In genomic region chr17:78185981-78186688, GRCh38 we compare ENCODE assay signal across 6 cellular contexts. TPM values are rescaled to one million over a fixed set of nuclear protein-coding genes. Genes with fewer than 3 reads are reported as not detected.
A peak's percentile ranks its signal among the peaks of the same experiment; 100 is the strongest.
DNase-seq lines count a peak whose midpoint lies in the region; ATAC-seq and TF ChIP-seq lines count a peak whose summit lies in the region.

No MANE protein-coding gene starts in this region.

- H3K4me1 ChIP-seq in BLaER1 (peaks cover 88% of the 10 kb centered on the region), MM.1S (ENCODE audit: low read length) (peaks cover 13% of the 10 kb centered on the region), colonic mucosa (peaks cover 4% of the 10 kb centered on the region), gastrocnemius medialis (peaks cover 15 to 17% of the 10 kb centered on the region in 2 donors)

- ATAC-seq in gastrocnemius medialis (no peak), HG03139 (IDR thresholded peaks at IDR 0.05; ENCODE audit: unreplicated experiment) (no peak)

- TF ChIP-seq CTCF in MM.1S (IDR thresholded peaks at IDR 0.05; ENCODE audit: low read length) (no peak), colonic mucosa (IDR thresholded peaks at IDR 0.05) (no peak), gastrocnemius medialis (IDR thresholded peaks at IDR 0.05 in 4 of 5, conservative IDR thresholded peaks at IDR 0.05 in 1 of 5) (no peak)

- H3K4me2 ChIP-seq in BLaER1 (peak overlapping the region; percentile 86), MM.1S (ENCODE audit: low read depth, low read length) (peak overlapping the region; percentile 78)

- H3F3A ChIP-seq in MM.1S (ENCODE audit: insufficient read depth, low read length) = no peaks in the 10 kb centered on the region

- no peaks in the 10 kb centered on the region for H3K9me3 ChIP-seq in BLaER1
- no peaks in the 10 kb centered on the region for H3K9me3 ChIP-seq in MM.1S (replicated peaks; ENCODE audit: insufficient read depth, low read length)
- H3K9me3 ChIP-seq in colonic mucosa = no peaks in the 10 kb centered on the region
- H3K9me3 ChIP-seq in gastrocnemius medialis = no peaks in the 10 kb centered on the region

- peak overlapping the region; percentile 84; the same call in 1 of the 2 replicates for H3K9ac ChIP-seq in BLaER1
- H3K9ac ChIP-seq in MM.1S (ENCODE audit: low read length) = peak overlapping the region; percentile 47; the same call in 1 of the 2 replicates
- H3K9ac ChIP-seq in colonic mucosa (ENCODE audit: low read depth in 2 of 2, low read length in 2 of 2) = peak overlapping the region; percentile 73 to 77

- no peaks in the 10 kb centered on the region for H3K27me3 ChIP-seq in BLaER1
- no peaks in the 10 kb centered on the region for H3K27me3 ChIP-seq in MM.1S (replicated peaks; ENCODE audit: insufficient read depth, low read length)
- H3K27me3 ChIP-seq in colonic mucosa = no peaks in the 10 kb centered on the region
- no peaks in the 10 kb centered on the region for H3K27me3 ChIP-seq in gastrocnemius medialis

- in situ Hi-C loops in gastrocnemius medialis (cut with MboI; ENCODE audit: low sequenced_read_pairs in 4 of 4) = loop anchor here in 1 of 4 donors (10.0 kb wide), 1 partner anchor 71 kb away; no protein-coding TSS in a partner anchor

- H3K36me3 ChIP-seq in BLaER1 (peaks cover 66% of the 10 kb centered on the region), MM.1S (replicated peaks; ENCODE audit: insufficient read depth, low read length) (no peaks in the 10 kb centered on the region), colonic mucosa (no peaks in the 10 kb centered on the region), gastrocnemius medialis (no peaks in the 10 kb centered on the region)

- H4K20me1 ChIP-seq in BLaER1 = 0 out of 2 replicates have a peak, but pooled peaks cover 7% of the 10 kb centered on the region
- H4K20me1 ChIP-seq in MM.1S (ENCODE audit: insufficient read depth, low read length) = no peaks in the 10 kb centered on the region

- H3K27ac ChIP-seq in BLaER1 = no peak overlapping the region
- H3K27ac ChIP-seq in MM.1S (ENCODE audit: low read length) = no peak overlapping the region
- peak overlapping the region; percentile 63 for H3K27ac ChIP-seq in colonic mucosa
- peak overlapping the region in 1 of 4 donors; percentile 55 for H3K27ac ChIP-seq in gastrocnemius medialis

- no peaks in the 10 kb centered on the region for H3K9me2 ChIP-seq in MM.1S (replicated peaks; ENCODE audit: insufficient read depth, low read length)

- H3K79me2 ChIP-seq in MM.1S (ENCODE audit: low read length) = peaks cover 66% of the 10 kb centered on the region

- intact Hi-C loops in colonic mucosa (cut with DNase I) = no loop called here
- intact Hi-C loops in gastrocnemius medialis (cut with DNase I; ENCODE audit: low total_unique reads) = no loop called here

- peak overlapping the region; percentile 74 for H3K4me3 ChIP-seq in BLaER1
- peak overlapping the region; percentile 86 for H3K4me3 ChIP-seq in MM.1S (ENCODE audit: low read length)
- no peak overlapping the region for H3K4me3 ChIP-seq in colonic mucosa
- H3K4me3 ChIP-seq in gastrocnemius medialis = peak overlapping the region in 3 of 4 donors; percentile 51 to 71 (median 55)

- no peak overlapping the region for H2AFZ ChIP-seq in MM.1S (ENCODE audit: low read length)

- no peak for TF ChIP-seq POLR2A in gastrocnemius medialis (IDR thresholded peaks at IDR 0.05)

- DNase-seq in MM.1S (peak; percentile 29), colonic mucosa (peak; percentile 83), gastrocnemius medialis (no peak), NCI-H1092 treated with DMSO at 0.1 percent for 48 hours (lab: John Stamatoyannopoulos, UW) (no peak)

RNA-seq across cellular contexts. Expression of gene TK1, which starts 0.7 kb away (rescaled TPM):
- total RNA-seq in colonic mucosa = 100 to 1,000 TPM in 1 of 2 donors, 10 to 100 TPM in 1; 37.7 to 135 TPM
- total RNA-seq in gastrocnemius medialis = 1 to 10 TPM in 1 of 4 donors, under 1 TPM in 3; 0.22 to 2.1 (median 0.60) TPM

RNA-seq across cellular contexts. Expression of gene AFMID, which starts 1.0 kb away (rescaled TPM):
- total RNA-seq in colonic mucosa (10 to 100 TPM; 30.6 to 33.3 TPM), gastrocnemius medialis (10 to 100 TPM; 11.7 to 14.3 (median 12.1) TPM)

RNA-seq across cellular contexts. Expression of gene SYNGR2, which starts 17.8 kb away (rescaled TPM):
- 100 to 1,000 TPM; 256 to 395 TPM for total RNA-seq in colonic mucosa
- total RNA-seq in gastrocnemius medialis = 100 to 1,000 TPM; 104 to 218 (median 163) TPM

RNA-seq across cellular contexts. Expression of gene BIRC5, which starts 27.9 kb away (rescaled TPM):
- total RNA-seq in colonic mucosa (10 to 100 TPM; 15.2 to 77.1 TPM), gastrocnemius medialis (1 to 10 TPM in 1 of 4 donors, under 1 TPM in 1, not detected in 2; 0.44 to 3.3 TPM)

RNA-seq across cellular contexts. Expression of gene C17orf99, which starts 40.0 kb away (rescaled TPM):
- under 1 TPM in 1 of 2 donors, not detected in 1; 0.20 TPM for total RNA-seq in colonic mucosa
- total RNA-seq in gastrocnemius medialis = not detected

Comparison
In these comparisons a context has a peak if more than half of its experiments do, and no peak if none do; other contexts are left out.
1. DNase-seq: peak in MM.1S (single experiment) and colonic mucosa (single experiment); none in gastrocnemius medialis (0 of 2) and NCI-H1092 treated with DMSO at 0.1 percent for 48 hours (single experiment).
2. RNA of gene TK1, which starts 0.7 kb away (total RNA-seq): 37.7 to 135 TPM in colonic mucosa; 0.22 to 2.1 TPM in gastrocnemius medialis; every median in the first group is over 10 times any median in the second.
3. Peak in every context shown above with its lines, with median percentiles within 50 percentile points of each other: H3K9ac ChIP-seq.